In the genomic region with DNA sequence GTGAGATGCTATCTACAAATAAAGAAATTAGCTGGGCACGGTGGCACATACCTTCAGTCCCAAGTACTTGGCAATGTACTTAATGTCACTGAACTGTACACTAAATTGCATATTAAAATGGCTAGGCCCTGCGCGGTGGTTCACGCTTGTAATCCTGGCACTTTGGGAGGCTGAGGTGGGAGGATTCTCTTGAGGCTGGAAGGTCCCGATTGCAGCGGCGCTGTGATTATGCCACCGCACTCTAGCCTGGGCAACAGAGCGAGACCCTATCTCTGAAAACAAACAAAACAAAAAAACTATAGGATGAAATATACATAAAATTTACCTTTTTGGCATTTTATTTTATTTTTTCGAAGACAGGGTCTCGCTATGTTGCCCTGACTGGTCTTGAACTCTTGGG, we compare ENCODE assay signal across 8 cellular contexts. TPM values are rescaled to one million over a fixed set of nuclear protein-coding genes. Genes with fewer than 3 reads are reported as not detected.
A peak's percentile ranks its signal among the peaks of the same experiment; 100 is the strongest.
DNase-seq lines count a peak whose midpoint lies in the region; ATAC-seq and TF ChIP-seq lines count a peak whose summit lies in the region.

No MANE protein-coding gene starts in this region.

- 95 to 98% (median 97%) methylated on average over 11 of the region's 11 CpGs for whole genome bisulfite sequencing in adrenal gland, 4 donors

- peaks cover 2% of the 10 kb centered on the region for H3K36me3 Mint-ChIP-seq in T-helper 17 cell (ENCODE audit: low read depth)

- H3K27ac Mint-ChIP-seq in T-helper 17 cell, result peak overlapping the region; percentile 100

- H3K4me3 Mint-ChIP-seq in T-helper 17 cell, result peak overlapping the region; percentile 67

- H3K4me3 ChIP-seq in H7 (ENCODE audit: insufficient read depth, low read depth, low read length) (peak overlapping the region; percentile 99), fibroblast of villous mesenchyme (ENCODE audit: low read depth, low read length) (peak overlapping the region; percentile 84), skeletal muscle cell (ENCODE audit: low read depth, low read length) (peak overlapping the region; percentile 98), adrenal gland (peak overlapping the region in 2 of 4 donors; percentile 56 to 94)

- no peak for DNase-seq in H7
- no peak for DNase-seq in T-helper 17 cell
- DNase-seq in fibroblast of villous mesenchyme (ENCODE audit: low read depth), result no peak
- DNase-seq in skeletal muscle cell (ENCODE audit: low read depth), result no peak
- DNase-seq in HT-29 (ENCODE audit: low spot score), result no peak
- DNase-seq in adrenal gland, result no peak
- no peak for DNase-seq in SHP77 treated with DMSO at 0.1 percent for 48 hours (lab: John Stamatoyannopoulos, UW)

- H3K9me3 ChIP-seq in T-helper 17 cell (ENCODE audit: control insufficient read depth, low read length, poor library complexity, severe bottlenecking), result no peaks in the 10 kb centered on the region
- H3K9me3 ChIP-seq in adrenal gland (replicated peaks in 1 of 3), result no peaks in the 10 kb centered on the region

- peaks cover 25 to 29% of the 10 kb centered on the region in 2 donors for H3K4me1 ChIP-seq in adrenal gland (replicated peaks in 1 of 2)

- no peak for TF ChIP-seq POLR2A in adrenal gland (IDR thresholded peaks at IDR 0.05)

- H3K27ac ChIP-seq in adrenal gland, result no peak overlapping the region

- H3K4me1 Mint-ChIP-seq in T-helper 17 cell, result peaks cover 15% of the 10 kb centered on the region

- H3K27me3 ChIP-seq in H7 (ENCODE audit: control insufficient read depth, insufficient read depth, low read length) (no peaks in the 10 kb centered on the region), adrenal gland (no peaks in the 10 kb centered on the region)

- intact Hi-C loops in adrenal gland (cut with DNase I), result loop anchor here (10.0 kb wide), 2 partner anchors 108 to 778 kb away; a partner anchor contains a TSS

- peaks cover 6% of the 10 kb centered on the region for H3K36me3 ChIP-seq in H7 (replicated peaks; ENCODE audit: control insufficient read depth, insufficient read depth, low read length)
- H3K36me3 ChIP-seq in adrenal gland (replicated peaks in 1 of 2), result no peaks in the 10 kb centered on the region

- TF ChIP-seq CTCF in fibroblast of villous mesenchyme (IDR thresholded peaks at IDR 0.05; ENCODE audit: insufficient read depth, low read depth, low read length), result no peak
- no peak for TF ChIP-seq CTCF in adrenal gland (IDR thresholded peaks at IDR 0.05)

- no peaks in the 10 kb centered on the region for H3K27me3 Mint-ChIP-seq in T-helper 17 cell

- ATAC-seq in T-helper 17 cell, result no peak
- ATAC-seq in GM18861 (IDR thresholded peaks at IDR 0.05; ENCODE audit: unreplicated experiment), result no peak

RNA-seq across cellular contexts. Expression of a gene that starts 1.5 kb away (rescaled TPM):
- total RNA-seq in H7 (2014; rRNA removed; shearing (Covaris generic)), result 314 and 319 TPM in 2 replicates
- total RNA-seq in T-helper 17 cell (100 to 1,000 TPM; 139 to 176 TPM), fibroblast of villous mesenchyme (189 and 210 TPM in 2 replicates), adrenal gland (100 to 1,000 TPM in 6 of 8 donors, 10 to 100 TPM in 2; 81.4 to 149 (median 110) TPM)
- total RNA-seq in HT-29 (2014; rRNA removed; shearing (Covaris generic)), result 430 and 463 TPM in 2 replicates
- 100 to 1,000 TPM; 107 to 183 (median 107) TPM for polyA plus RNA-seq in adrenal gland

RNA-seq across cellular contexts. Expression of a gene that starts 38.9 kb away (rescaled TPM):
- total RNA-seq in H7 (2014; rRNA removed; shearing (Covaris generic)), result 23.2 and 28.2 TPM in 2 replicates
- total RNA-seq in T-helper 17 cell, result 1 to 10 TPM; 8.6 to 9.3 TPM
- 17.7 and 21.3 TPM in 2 replicates for total RNA-seq in fibroblast of villous mesenchyme
- total RNA-seq in HT-29 (2014; rRNA removed; shearing (Covaris generic)), result 41.7 and 44.0 TPM in 2 replicates
- 10 to 100 TPM in 7 of 8 donors, 1 to 10 TPM in 1; 8.8 to 40.5 (median 25.9) TPM for total RNA-seq in adrenal gland
- polyA plus RNA-seq in adrenal gland, result 10 to 100 TPM; 13.5 to 39.0 (median 37.2) TPM

RNA-seq across cellular contexts. Expression of a gene that starts 50.3 kb away (rescaled TPM):
- 10.3 and 11.4 TPM in 2 replicates for total RNA-seq in H7 (2014; rRNA removed; shearing (Covaris generic))
- total RNA-seq in T-helper 17 cell (10 to 100 TPM; 18.7 to 19.5 TPM), fibroblast of villous mesenchyme (2.6 and 3.5 TPM in 2 replicates), adrenal gland (10 to 100 TPM; 10.1 to 31.2 (median 21.4) TPM)
- total RNA-seq in HT-29 (2014; rRNA removed; shearing (Covaris generic)), result 14.5 and 24.7 TPM in 2 replicates
- 10 to 100 TPM in 2 of 3 donors, 1 to 10 TPM in 1; 2.5 to 22.3 (median 17.5) TPM for polyA plus RNA-seq in adrenal gland
